10 cellular contexts compared by ENCODE assay signal in genomic region chr2:30359644-30360167, GRCh38.
A peak's percentile ranks its signal among the peaks of the same experiment; 100 is the strongest.
DNase-seq lines count a peak whose midpoint lies in the region; ATAC-seq and TF ChIP-seq lines count a peak whose summit lies in the region.
"Had no signal": no experiment of that assay in that cellular context is flagged by ENCODE, and none has a peak within 500 bp of the region (broad histone marks: within the 10 kb centered on the region; RNA-seq: fewer than 3 reads in every experiment).

No MANE protein-coding gene starts in this region.

- H3K36me3 Mint-ChIP-seq in glutamatergic neuron (ENCODE audit: unreplicated experiment): no peaks in the 10 kb centered on the region
- no peaks in the 10 kb centered on the region for H3K36me3 Mint-ChIP-seq in neural crest cell (ENCODE audit: low read depth)
- no peaks in the 10 kb centered on the region for H3K36me3 Mint-ChIP-seq in activated CD8-positive, alpha-beta T cell treated with anti-CD3 and anti-CD28 coated beads for 36 hours (ENCODE audit: low read depth)
- H3K36me3 Mint-ChIP-seq: CD14-positive monocyte had no signal

- H3K4me3 Mint-ChIP-seq in glutamatergic neuron (ENCODE audit: unreplicated experiment): no peak overlapping the region
- H3K4me3 Mint-ChIP-seq in neural crest cell: no peak overlapping the region
- no peak overlapping the region for H3K4me3 Mint-ChIP-seq in activated CD8-positive, alpha-beta T cell treated with anti-CD3 and anti-CD28 coated beads for 36 hours
- H3K4me3 Mint-ChIP-seq: CD14-positive monocyte had no signal

- TF ChIP-seq CTCF in glutamatergic neuron (IDR thresholded peaks at IDR 0.05; ENCODE audit: partially characterized antibody, unreplicated experiment): no peak
- no peak for TF ChIP-seq CTCF in neural crest cell (conservative IDR thresholded peaks at IDR 0.05)
- TF ChIP-seq CTCF in activated CD8-positive, alpha-beta T cell treated with anti-CD3 and anti-CD28 coated beads for 36 hours (IDR thresholded peaks at IDR 0.05): no peak

- intact Hi-C loops in activated CD8-positive, alpha-beta T cell treated with anti-CD3 and anti-CD28 coated beads for 36 hours (cut with micrococcal nuclease): no loop called here

- CTCF ChIA-PET in activated CD8-positive, alpha-beta T cell treated with anti-CD3 and anti-CD28 coated beads for 36 hours (lab: Charles Lee): no interaction called here

- no peak for ATAC-seq in activated CD8-positive, alpha-beta T cell treated with anti-CD3 and anti-CD28 coated beads for 36 hours

- peaks cover 12% of the 10 kb centered on the region for H3K27me3 Mint-ChIP-seq in glutamatergic neuron (ENCODE audit: unreplicated experiment)
- H3K27me3 Mint-ChIP-seq in neural crest cell (ENCODE audit: low read depth): no peaks in the 10 kb centered on the region
- H3K27me3 Mint-ChIP-seq in activated CD8-positive, alpha-beta T cell treated with anti-CD3 and anti-CD28 coated beads for 36 hours: no peaks in the 10 kb centered on the region

- H3K27ac Mint-ChIP-seq in glutamatergic neuron (ENCODE audit: unreplicated experiment) (peak overlapping the region; percentile 87), neural crest cell (ENCODE audit: unreplicated experiment) (peak overlapping the region; percentile 35)
- H3K27ac Mint-ChIP-seq in activated CD8-positive, alpha-beta T cell treated with anti-CD3 and anti-CD28 coated beads for 36 hours: no peak overlapping the region
- H3K27ac Mint-ChIP-seq: CD14-positive monocyte had no signal

- DNase-seq in AG08395 (ENCODE audit: low spot score) (peak; percentile 45), NCI-H510A (lab: John Stamatoyannopoulos, UW) (peak; percentile 11), glutamatergic neuron (no peak), neural crest cell (ENCODE audit: low read depth, low spot score) (no peak), Kasumi-1 (lab: John Stamatoyannopoulos, UW) (no peak), HuH-7 (ENCODE audit: low spot score) (no peak), hippocampal formation (lab: John Stamatoyannopoulos, UW) (no peak)
- DNase-seq in activated CD8-positive, alpha-beta T cell treated with anti-CD3 and anti-CD28 coated beads for 36 hours: no peak
- DNase-seq: stimulated activated CD4-positive, alpha-beta T cell treated with anti-CD3 and anti-CD28 coated beads, Interleukin-12 subunit alpha, Interleukin-12 subunit beta, amount 100 ng/mL, for 4 hours had no signal

- peaks cover 17% of the 10 kb centered on the region for H3K9me3 Mint-ChIP-seq in glutamatergic neuron (ENCODE audit: unreplicated experiment)
- no peaks in the 10 kb centered on the region for H3K9me3 Mint-ChIP-seq in neural crest cell
- no peaks in the 10 kb centered on the region for H3K9me3 Mint-ChIP-seq in activated CD8-positive, alpha-beta T cell treated with anti-CD3 and anti-CD28 coated beads for 36 hours
- H3K9me3 Mint-ChIP-seq: CD14-positive monocyte had no signal

- H3K4me1 Mint-ChIP-seq in glutamatergic neuron (ENCODE audit: low read depth, unreplicated experiment): peaks cover 22% of the 10 kb centered on the region
- no peaks in the 10 kb centered on the region for H3K4me1 Mint-ChIP-seq in neural crest cell
- peaks cover 35% of the 10 kb centered on the region for H3K4me1 Mint-ChIP-seq in activated CD8-positive, alpha-beta T cell treated with anti-CD3 and anti-CD28 coated beads for 36 hours (ENCODE audit: low read depth)
- H3K4me1 Mint-ChIP-seq: CD14-positive monocyte had no signal

- POLR2A ChIA-PET in activated CD8-positive, alpha-beta T cell treated with anti-CD3 and anti-CD28 coated beads for 36 hours (lab: Charles Lee): interaction anchor here (1.3 to 1.7 kb wide), 2 partner anchors 40 to 127 kb away, joined by 4 read pairs; no protein-coding TSS in a partner anchor

Comparison
In these comparisons a context has a peak if more than half of its experiments do, and no peak if none do; other contexts are left out.
1. DNase-seq: peak in AG08395 (single experiment) and NCI-H510A (single experiment); none in glutamatergic neuron (single experiment), neural crest cell (single experiment), Kasumi-1 (0 of 2), HuH-7 (single experiment), hippocampal formation (0 of 2) and activated CD8-positive, alpha-beta T cell treated with anti-CD3 and anti-CD28 coated beads for 36 hours (single experiment).